ENCODE assay signal across 7 cellular contexts in the genomic region with DNA sequence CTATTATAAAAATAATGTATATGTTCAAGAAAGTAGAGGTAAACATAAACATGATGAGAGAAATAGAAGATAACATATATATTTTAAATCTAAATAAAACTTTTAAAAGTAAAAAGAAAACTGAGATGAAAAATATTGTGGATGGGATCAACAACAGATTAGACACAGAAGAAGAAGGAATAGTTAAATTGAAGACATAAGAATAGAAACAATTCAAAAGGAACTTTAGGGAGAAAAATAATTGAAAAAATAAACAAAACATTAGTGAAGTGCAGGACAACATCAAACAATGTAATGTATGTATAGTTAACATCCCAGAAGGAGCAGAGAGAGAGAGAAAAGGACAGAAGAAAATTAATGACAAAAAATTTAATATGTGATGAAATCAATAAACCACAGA.
"Had no signal": no experiment of that assay in that cellular context is flagged by ENCODE, and none has a peak within 500 bp of the region (broad histone marks: within the 10 kb centered on the region; RNA-seq: fewer than 3 reads in every experiment).

No MANE protein-coding gene starts in this region.

- DNase-seq: GM23248, GOT3, H7, HFFc6, KBM-7 had no signal

- FAIRE-seq: HepG2 had no signal

- ATAC-seq: HCT116, HepG2 had no signal
